In genomic region chr16:54856871-54857270, GRCh38 we compare ENCODE assay signal across 24 cellular contexts.
DNase-seq lines count a peak whose midpoint lies in the region; ATAC-seq, FAIRE-seq and TF ChIP-seq lines count a peak whose summit lies in the region.
"Had no signal": no experiment of that assay in that cellular context is flagged by ENCODE, and none has a peak within 500 bp of the region (broad histone marks: within the 10 kb centered on the region; RNA-seq: fewer than 3 reads in every experiment).

No MANE protein-coding gene starts in this region.

- H3K23ac ChIP-seq in H1 (ENCODE audit: insufficient read length), result no peak overlapping the region

- H3K4me1 ChIP-seq in HEK293 (ENCODE audit: control insufficient read depth, insufficient read depth, low read length) (no peaks in the 10 kb centered on the region), H1 (replicated peaks in 1 of 4; ENCODE audit: control insufficient read depth in 3 of 4, insufficient read depth in 4 of 4, low read length in 3 of 4) (no peaks in the 10 kb centered on the region)
- H3K4me1 ChIP-seq in CD8-positive, alpha-beta T cell (ENCODE audit: insufficient read depth, low read length), result no peaks in the 10 kb centered on the region
- H3K4me1 ChIP-seq: A549, BE2C, BLaER1, Caco-2 had no signal

- H4K5ac ChIP-seq in H1 (ENCODE audit: insufficient read length, low read depth, low read length), result no peak overlapping the region

- no peak for TF ChIP-seq CTCF in HEK293 (tag by site-specific recombination; IDR thresholded peaks at IDR 0.05)
- TF ChIP-seq CTCF in WTC11 (IDR thresholded peaks at IDR 0.05), result no peak
- no peak for TF ChIP-seq CTCF in H1 (IDR thresholded peaks at IDR 0.05; ENCODE audit: control extremely low read depth in 1 of 3, insufficient read depth in 1 of 3, low read depth in 1 of 3, low read length in 3 of 3)
- no peak for TF ChIP-seq CTCF in CD8-positive, alpha-beta T cell (IDR thresholded peaks at IDR 0.05)

- peak; percentile 6 for DNase-seq in DMS53 (lab: John Stamatoyannopoulos, UW)
- DNase-seq in DMS53 treated with DMSO at 0.1 percent for 48 hours (lab: John Stamatoyannopoulos, UW; ENCODE audit: unreplicated experiment), result no peak
- DNase-seq in WTC11 (ENCODE audit: low spot score), result no peak
- no peak for DNase-seq in H1 (ENCODE audit: low read depth in 1 of 2, low spot score in 2 of 2)
- no peak for DNase-seq in NCI-H1417 (lab: John Stamatoyannopoulos, UW)
- no peak for DNase-seq in CD8-positive, alpha-beta T cell
- DNase-seq: AML-193; BE2C; C1 segment of cervical spinal cord; Caco-2; Calu3; CD4-positive, alpha-beta memory T cell; CD4-positive, CD25-positive, alpha-beta regulatory T cell; DMS79 treated with DMSO at 0.1 percent for 48 hours; GF-D8 had no signal

- no peaks in the 10 kb centered on the region for H3K36me3 ChIP-seq in HEK293 (ENCODE audit: control insufficient read depth in 2 of 2, insufficient read depth in 1 of 2, low read length in 2 of 2)
- no peaks in the 10 kb centered on the region for H3K36me3 ChIP-seq in H1 (ENCODE audit: control insufficient read depth in 2 of 4, insufficient read depth in 4 of 4, low read length in 3 of 4)
- H3K36me3 ChIP-seq in CD8-positive, alpha-beta T cell (ENCODE audit: insufficient read depth, low read length), result no peaks in the 10 kb centered on the region
- H3K36me3 ChIP-seq: BE2C, BLaER1 had no signal

- H3K27me3 ChIP-seq in H1 (replicated peaks in 1 of 4; ENCODE audit: control insufficient read depth in 3 of 4, extremely low read depth in 1 of 4, insufficient read depth in 3 of 4, low read length in 3 of 4), result no peaks in the 10 kb centered on the region
- no peaks in the 10 kb centered on the region for H3K27me3 ChIP-seq in CD8-positive, alpha-beta T cell (ENCODE audit: insufficient read depth, low read length)
- H3K27me3 ChIP-seq: BE2C, BLaER1 had no signal

- no peak overlapping the region for H2BK120ac ChIP-seq in H1 (replicated peaks; ENCODE audit: low read depth, low read length)

- H3K27ac ChIP-seq in HEK293 (ENCODE audit: extremely low read depth, low read depth, low read length) (no peak overlapping the region), H1 (ENCODE audit: low read depth, low read length) (no peak overlapping the region)
- no peak overlapping the region for H3K27ac ChIP-seq in CD8-positive, alpha-beta T cell (ENCODE audit: low read depth, low read length)
- H3K27ac ChIP-seq: 22Rv1, A549, BLaER1 had no signal

- H3K9me3 Mint-ChIP-seq in WTC11, result peaks cover 35% of the 10 kb centered on the region
- H3K9me3 Mint-ChIP-seq in CD8-positive, alpha-beta T cell, result peaks cover 12% of the 10 kb centered on the region

- H3K9ac ChIP-seq in H1 (replicated peaks in 1 of 4; ENCODE audit: extremely low read depth in 1 of 4, low read depth in 3 of 4, low read length in 3 of 4), result no peak overlapping the region
- H3K9ac ChIP-seq: BLaER1 had no signal

- no peak overlapping the region for H3K18ac ChIP-seq in H1 (ENCODE audit: extremely low read depth, low read length)

- H3K9me3 ChIP-seq in HEK293 (ENCODE audit: control insufficient read depth, insufficient read depth, low read depth, low read length) (no peaks in the 10 kb centered on the region), H1 (ENCODE audit: insufficient read depth in 2 of 2, low read depth in 1 of 2, low read length in 1 of 2) (peaks cover 0 to 3% of the 10 kb centered on the region in 2 experiments; a peak in 1 of 4 replicates)
- no peaks in the 10 kb centered on the region for H3K9me3 ChIP-seq in CD8-positive, alpha-beta T cell (ENCODE audit: low read length)
- H3K9me3 ChIP-seq: BE2C, BLaER1 had no signal

- no peak for TF ChIP-seq EP300 in H1 (IDR thresholded peaks at IDR 0.05; ENCODE audit: borderline replicate concordance in 1 of 2, low read depth in 2 of 2, low read length in 2 of 2)

- H4K8ac ChIP-seq in H1 (ENCODE audit: extremely low read depth, insufficient read depth, low read length), result no peak overlapping the region

- no peak overlapping the region for H2BK5ac ChIP-seq in H1 (ENCODE audit: low read depth, low read length)

- TF ChIP-seq RAD21 in H1 (IDR thresholded peaks at IDR 0.05 in 1 of 2, conservative IDR thresholded peaks at IDR 0.05 in 1 of 2; ENCODE audit: low read depth in 2 of 2, low read length in 2 of 2), result no peak

- no peak overlapping the region for H4K91ac ChIP-seq in H1 (replicated peaks; ENCODE audit: insufficient read length, low read length)

- no peak overlapping the region for H3K14ac ChIP-seq in H1 (ENCODE audit: insufficient read length)

- intact Hi-C loops in CD8-positive, alpha-beta T cell (cut with DNase I, micrococcal nuclease), result no loop called here

- H3K27me3 Mint-ChIP-seq in WTC11 (ENCODE audit: low read depth), result no peaks in the 10 kb centered on the region; the same call in 1 of the 2 replicates
- H3K27me3 Mint-ChIP-seq in CD8-positive, alpha-beta T cell (ENCODE audit: low read depth), result peaks cover 8% of the 10 kb centered on the region
- H3K27me3 Mint-ChIP-seq: CD4-positive, alpha-beta memory T cell; CD4-positive, CD25-positive, alpha-beta regulatory T cell had no signal

- H3K36me3 Mint-ChIP-seq in WTC11, result peaks cover 14% of the 10 kb centered on the region
- H3K36me3 Mint-ChIP-seq in CD8-positive, alpha-beta T cell, result no peaks in the 10 kb centered on the region
- H3K36me3 Mint-ChIP-seq: CD14-positive monocyte; CD4-positive, alpha-beta memory T cell; CD4-positive, CD25-positive, alpha-beta regulatory T cell had no signal

- no peak overlapping the region for H3K4me2 ChIP-seq in H1 (ENCODE audit: insufficient read depth in 1 of 2, low read depth in 2 of 2, low read length in 2 of 2)
- H3K4me2 ChIP-seq: A549, BLaER1 had no signal

- no peak overlapping the region for H2BK15ac ChIP-seq in H1 (ENCODE audit: low read length)

- FAIRE-seq in H1 (lab: Jason Lieb, UNC), result peak; percentile 55
- FAIRE-seq: D721Med, G401.6, GM12891, GM19239 had no signal

- no peak for TF ChIP-seq POLR2A in H1 (IDR thresholded peaks at IDR 0.05; ENCODE audit: control extremely low read depth in 1 of 2, low read depth in 2 of 2, low read length in 2 of 2)

- H2AFZ ChIP-seq in H1 (ENCODE audit: low read length), result no peak overlapping the region

- no peak overlapping the region for H2BK20ac ChIP-seq in H1 (ENCODE audit: low read length)

- POLR2A ChIA-PET in HEK293 (lab: Yijun Ruan, JAX), result no interaction called here
- POLR2A ChIA-PET in WTC11 (lab: Charles Lee), result no interaction called here
- POLR2A ChIA-PET in H1 (lab: Charles Lee; ENCODE audit: partially characterized antibody), result no interaction called here
- POLR2A ChIA-PET in CD8-positive, alpha-beta T cell (lab: Charles Lee), result no interaction called here

- CTCF ChIA-PET in HEK293 (lab: Yijun Ruan, JAX), result no interaction called here
- CTCF ChIA-PET in WTC11 (lab: Charles Lee), result no interaction called here
- CTCF ChIA-PET in H1 (lab: Charles Lee; ENCODE audit: partially characterized antibody), result no interaction called here
- CTCF ChIA-PET in CD8-positive, alpha-beta T cell (lab: Charles Lee), result no interaction called here

- H3K23me2 ChIP-seq in H1 (ENCODE audit: low read depth, low read length), result no peaks in the 10 kb centered on the region

- no peak overlapping the region for H3K4ac ChIP-seq in H1 (replicated peaks; ENCODE audit: insufficient read length, low read depth, low read length)

- no peak for ATAC-seq in WTC11
- no peak for ATAC-seq in CD8-positive, alpha-beta T cell
- ATAC-seq: A549 had no signal

- no peaks in the 10 kb centered on the region; the same call in 1 of the 2 replicates for H3K4me1 Mint-ChIP-seq in WTC11
- no peaks in the 10 kb centered on the region for H3K4me1 Mint-ChIP-seq in CD8-positive, alpha-beta T cell (ENCODE audit: low read depth)
- H3K4me1 Mint-ChIP-seq: CD14-positive monocyte; CD4-positive, alpha-beta memory T cell; CD4-positive, CD25-positive, alpha-beta regulatory T cell had no signal

- H3K4me3 Mint-ChIP-seq in WTC11, result no peak overlapping the region
- H3K4me3 Mint-ChIP-seq in CD8-positive, alpha-beta T cell, result no peak overlapping the region
- H3K4me3 Mint-ChIP-seq: CD14-positive monocyte; CD4-positive, alpha-beta memory T cell; CD4-positive, CD25-positive, alpha-beta regulatory T cell had no signal

- H2AK5ac ChIP-seq in H1 (ENCODE audit: low read depth, low read length), result no peak overlapping the region

- no peaks in the 10 kb centered on the region for H3K79me1 ChIP-seq in H1 (ENCODE audit: low read depth, low read length)

- WGBS in H1 (ENCODE audit: extremely low coverage in 1 of 2, insufficient coverage in 1 of 2, insufficient read length in 1 of 2, insufficient replicate concordance in 2 of 2, low coverage in 1 of 2, low lambda C conversion rate in 2 of 2, missing lambda C conversion rate in 1 of 2), 2 experiments, result 90% methylated on average over 2 of the region's 2 CpGs; no CpG with 5 or more reads in 1 of the 2 experiments

- H4K20me1 ChIP-seq in H1 (replicated peaks in 1 of 2; ENCODE audit: control insufficient read depth in 1 of 2, insufficient read depth in 2 of 2, low read length in 2 of 2), result no peaks in the 10 kb centered on the region
- H4K20me1 ChIP-seq: BLaER1 had no signal

- H3K4me3 ChIP-seq in HEK293 (ENCODE audit: low read depth, low read length) (no peak overlapping the region), H1 (ENCODE audit: extremely low read depth in 1 of 4, insufficient read depth in 2 of 4, low read depth in 3 of 4, low read length in 4 of 4) (no peak overlapping the region)
- no peak overlapping the region for H3K4me3 ChIP-seq in CD8-positive, alpha-beta T cell (ENCODE audit: low read depth, low read length)
- H3K4me3 ChIP-seq: A549, BLaER1 had no signal

- H2BK12ac ChIP-seq in H1 (ENCODE audit: low read depth, low read length), result no peak overlapping the region

- H3K56ac ChIP-seq in H1 (replicated peaks; ENCODE audit: insufficient read length, low read depth, low read length), result no peak overlapping the region

- no peak overlapping the region for H3K27ac Mint-ChIP-seq in WTC11
- H3K27ac Mint-ChIP-seq in CD8-positive, alpha-beta T cell, result no peak overlapping the region
- H3K27ac Mint-ChIP-seq: CD14-positive monocyte; CD4-positive, alpha-beta memory T cell; CD4-positive, CD25-positive, alpha-beta regulatory T cell had no signal

- no peaks in the 10 kb centered on the region for H3K79me2 ChIP-seq in H1 (ENCODE audit: control insufficient read depth in 1 of 2, insufficient read depth in 2 of 2, low read length in 2 of 2)

TF ChIP-seq in WTC11, 78 proteins besides CTCF, POLR2A, EP300 and RAD21 (continues in another document):
- TF ChIP-seq TP53 (CRISPR knock-in tag; IDR thresholded peaks at IDR 0.05) (no peak), OVOL2 (CRISPR knock-in tag; IDR thresholded peaks at IDR 0.05; ENCODE audit: borderline replicate concordance) (no peak), RELA (CRISPR knock-in tag; IDR thresholded peaks at IDR 0.05; ENCODE audit: borderline replicate concordance) (no peak), ZNF232 (CRISPR knock-in tag; IDR thresholded peaks at IDR 0.05) (no peak), IRF2 (CRISPR knock-in tag; IDR thresholded peaks at IDR 0.05; ENCODE audit: borderline replicate concordance, low read depth) (no peak)

TF ChIP-seq in H1, 55 proteins besides CTCF, POLR2A, EP300 and RAD21 (continues in another document):
- TF ChIP-seq ZNF274 (IDR thresholded peaks at IDR 0.05; ENCODE audit: borderline replicate concordance, extremely low read depth, low read length) (no peak), EGR1 (IDR thresholded peaks at IDR 0.05; ENCODE audit: borderline replicate concordance, low read depth, low read length) (no peak), CTBP2 (IDR thresholded peaks at IDR 0.05; ENCODE audit: borderline replicate concordance, insufficient read depth, insufficient read length, low read length) (no peak), ASH2L (IDR thresholded peaks at IDR 0.05; ENCODE audit: low read length) (no peak)
